In the genomic region with DNA sequence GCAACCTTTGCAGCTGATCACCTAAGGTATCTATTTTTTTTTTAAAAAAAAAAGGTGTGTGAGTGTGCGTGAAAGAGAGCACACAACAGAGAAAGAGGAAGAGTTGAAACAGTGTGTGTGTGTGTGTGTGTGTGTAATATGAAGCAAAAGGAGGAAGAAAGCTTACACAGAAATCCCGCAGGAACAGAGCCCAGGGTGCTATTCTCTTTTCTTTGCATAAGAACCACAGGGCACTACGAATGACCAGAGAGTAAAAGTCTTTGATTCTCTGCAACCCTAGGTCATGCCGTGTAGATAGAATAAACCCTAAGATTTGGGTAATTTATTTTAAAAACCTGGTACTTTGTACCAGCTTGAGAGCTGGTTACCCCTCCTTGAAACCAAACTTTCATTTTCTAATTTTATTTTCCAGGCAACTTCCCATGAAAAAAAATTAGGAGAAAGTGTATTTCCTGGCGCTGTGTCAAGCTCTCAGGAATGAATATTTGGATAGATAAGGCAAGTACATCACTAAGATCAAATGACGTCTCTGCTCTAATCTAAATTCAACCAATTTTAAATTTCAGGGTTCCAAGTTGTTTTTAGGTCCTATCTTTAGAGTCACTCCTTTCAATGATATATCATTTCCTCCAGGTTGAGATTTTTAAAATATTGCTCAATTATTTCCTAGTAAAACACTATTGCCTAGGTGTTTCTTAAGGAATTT, we compare ENCODE assay signal across 1 cellular context.
TF ChIP-seq lines count a peak whose summit lies in the region.

No MANE protein-coding gene starts in this region.

TF ChIP-seq in IMR-90, 13 proteins besides CTCF, POLR2A, EP300 and RAD21:
- TF ChIP-seq SMC3 (IDR thresholded peaks at IDR 0.05; ENCODE audit: low read depth, low read length) = no peak
